16 cellular contexts compared by ENCODE assay signal in the genomic region with DNA sequence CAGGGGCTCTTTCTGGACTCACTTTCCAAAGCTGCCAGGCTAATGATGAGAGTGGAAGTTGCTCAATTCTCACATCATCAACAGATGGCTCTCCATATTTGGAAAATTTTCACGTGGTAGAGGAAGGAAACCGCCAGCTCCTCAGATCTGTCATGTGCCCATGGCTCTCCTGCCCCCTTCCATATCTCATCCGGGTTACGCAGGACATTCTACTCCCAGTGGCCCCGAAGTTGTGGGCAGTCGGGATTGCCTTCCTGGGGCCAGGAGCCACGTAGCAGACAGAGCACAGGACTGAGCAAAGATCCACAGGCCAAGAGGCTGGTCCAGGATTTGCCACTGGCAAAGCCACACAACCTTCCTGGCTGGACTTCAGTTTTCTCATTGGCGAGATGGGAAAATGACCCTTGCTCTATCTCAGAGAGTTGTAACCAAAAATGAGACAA. TPM values are rescaled to one million over a fixed set of nuclear protein-coding genes. Genes with fewer than 3 reads are reported as not detected.
DNase-seq lines count a peak whose midpoint lies in the region; ATAC-seq and TF ChIP-seq lines count a peak whose summit lies in the region.
"Had no signal": no experiment of that assay in that cellular context is flagged by ENCODE, and none has a peak within 500 bp of the region (broad histone marks: within the 10 kb centered on the region; RNA-seq: fewer than 3 reads in every experiment).

No MANE protein-coding gene starts in this region.

- H3K4me3 Mint-ChIP-seq in stimulated activated naive CD8-positive, alpha-beta T cell treated with anti-CD3 and anti-CD28 coated beads, Interleukin-15, amount 100 ng/mL, for 72 hours = no peak overlapping the region
- H3K4me3 Mint-ChIP-seq: activated T-helper 17 cell treated with anti-CD3 and anti-CD28 coated beads, Interleukin-2, amount 50 U/mL, for 72 hours; B cell had no signal

- no peak overlapping the region for H3K27ac Mint-ChIP-seq in stimulated activated naive CD8-positive, alpha-beta T cell treated with anti-CD3 and anti-CD28 coated beads, Interleukin-15, amount 100 ng/mL, for 72 hours
- H3K27ac Mint-ChIP-seq: activated T-helper 17 cell treated with anti-CD3 and anti-CD28 coated beads, Interleukin-2, amount 50 U/mL, for 72 hours; B cell had no signal

- H3K4me1 Mint-ChIP-seq in stimulated activated naive CD8-positive, alpha-beta T cell treated with anti-CD3 and anti-CD28 coated beads, Interleukin-15, amount 100 ng/mL, for 72 hours = peaks cover 4% of the 10 kb centered on the region
- H3K4me1 Mint-ChIP-seq: activated T-helper 17 cell treated with anti-CD3 and anti-CD28 coated beads, Interleukin-2, amount 50 U/mL, for 72 hours; B cell had no signal

- no peaks in the 10 kb centered on the region for H3K27me3 ChIP-seq in left lung
- H3K27me3 ChIP-seq: ascending aorta had no signal

- peaks cover 21% of the 10 kb centered on the region for H3K27me3 Mint-ChIP-seq in stimulated activated naive CD8-positive, alpha-beta T cell treated with anti-CD3 and anti-CD28 coated beads, Interleukin-15, amount 100 ng/mL, for 72 hours

- no peak for TF ChIP-seq CTCF in left lung (IDR thresholded peaks at IDR 0.05)

- intact Hi-C loops in left lung (cut with DNase I) = no loop called here

- DNase-seq in AG08395 (ENCODE audit: low spot score) = peak; percentile 82
- DNase-seq in HCEC 1CT = peak; percentile 56
- DNase-seq in SKM-1 treated with dmso at 0.1 percent for 144 hours (lab: John Stamatoyannopoulos, UW; ENCODE audit: unreplicated experiment) = peak; percentile 35
- DNase-seq in left lung = no peak
- DNase-seq in stimulated activated naive CD8-positive, alpha-beta T cell treated with anti-CD3 and anti-CD28 coated beads, Interleukin-15, amount 100 ng/mL, for 72 hours = no peak
- DNase-seq in effector CD4-positive, alpha-beta T cell = no peak
- DNase-seq in activated CD8-positive, alpha-beta memory T cell treated with anti-CD3 and anti-CD28 coated beads, Interleukin-2, amount 50 U/mL, for 4 hours = no peak
- DNase-seq in AG08396 (ENCODE audit: low spot score) = no peak
- DNase-seq: activated CD4-positive, alpha-beta T cell treated with anti-CD3 and anti-CD28 coated beads, Interleukin-2, amount 50 U/mL, for 48 hours; islet precursor cell; NCI-H1417; T-helper 9 cell; transverse colon had no signal

- no peak overlapping the region for H3K4me3 ChIP-seq in left lung
- H3K4me3 ChIP-seq: ascending aorta, transverse colon had no signal

- no peaks in the 10 kb centered on the region for H3K9me3 Mint-ChIP-seq in stimulated activated naive CD8-positive, alpha-beta T cell treated with anti-CD3 and anti-CD28 coated beads, Interleukin-15, amount 100 ng/mL, for 72 hours
- H3K9me3 Mint-ChIP-seq: activated T-helper 17 cell treated with anti-CD3 and anti-CD28 coated beads, Interleukin-2, amount 50 U/mL, for 72 hours had no signal

- H3K27ac ChIP-seq in left lung = no peak overlapping the region
- H3K27ac ChIP-seq: ascending aorta, transverse colon had no signal

- no peaks in the 10 kb centered on the region for H3K4me1 ChIP-seq in left lung
- H3K4me1 ChIP-seq: ascending aorta, transverse colon had no signal

- H3K36me3 ChIP-seq in left lung = no peaks in the 10 kb centered on the region
- H3K36me3 ChIP-seq: ascending aorta, transverse colon had no signal

- ATAC-seq in left lung = peak; percentile 32
- ATAC-seq in stimulated activated naive CD8-positive, alpha-beta T cell treated with anti-CD3 and anti-CD28 coated beads, Interleukin-15, amount 100 ng/mL, for 72 hours = no peak
- ATAC-seq: activated T-helper 17 cell treated with anti-CD3 and anti-CD28 coated beads, Interleukin-2, amount 50 U/mL, for 72 hours had no signal

- no peaks in the 10 kb centered on the region for H3K9me3 ChIP-seq in left lung
- H3K9me3 ChIP-seq: ascending aorta, transverse colon had no signal

RNA-seq across cellular contexts. Expression of a gene that starts 38.8 kb away (rescaled TPM):
- total RNA-seq in left lung = 10 to 100 TPM; 13.2 to 21.1 TPM

RNA-seq across cellular contexts. Expression of a gene that starts 39.0 kb away (rescaled TPM):
- total RNA-seq in left lung = 10 to 100 TPM; 23.7 to 27.8 TPM

Comparison
In these comparisons a context has a peak if more than half of its experiments do, and no peak if none do; other contexts are left out.
1. DNase-seq: peak in AG08395 (single experiment), HCEC 1CT (single experiment) and SKM-1 treated with dmso at 0.1 percent for 144 hours (single experiment); none in left lung (0 of 2), stimulated activated naive CD8-positive, alpha-beta T cell treated with anti-CD3 and anti-CD28 coated beads, Interleukin-15, amount 100 ng/mL, for 72 hours (0 of 2), effector CD4-positive, alpha-beta T cell (single experiment), activated CD8-positive, alpha-beta memory T cell treated with anti-CD3 and anti-CD28 coated beads, Interleukin-2, amount 50 U/mL, for 4 hours (single experiment) and AG08396 (single experiment).